In genomic region chr11:130798280-130798679, GRCh38 we compare ENCODE assay signal across 16 cellular contexts.
DNase-seq lines count a peak whose midpoint lies in the region; ATAC-seq and TF ChIP-seq lines count a peak whose summit lies in the region.
"Had no signal": no experiment of that assay in that cellular context is flagged by ENCODE, and none has a peak within 500 bp of the region (broad histone marks: within the 10 kb centered on the region; RNA-seq: fewer than 3 reads in every experiment).

No MANE protein-coding gene starts in this region.

- no peaks in the 10 kb centered on the region for H3K27me3 ChIP-seq in SJSA1 (replicated peaks)
- H3K27me3 ChIP-seq in skeletal muscle satellite cell (ENCODE audit: control insufficient read depth, insufficient read depth, low read length): no peaks in the 10 kb centered on the region
- H3K27me3 ChIP-seq: gastrocnemius medialis, thyroid gland had no signal

- H3K4me1 ChIP-seq in SJSA1 (replicated peaks): peaks cover 30% of the 10 kb centered on the region
- peaks cover 33% of the 10 kb centered on the region for H3K4me1 ChIP-seq in skeletal muscle satellite cell (ENCODE audit: control insufficient read depth, insufficient read depth, low read length)
- H3K4me1 ChIP-seq: gastrocnemius medialis had no signal

- H3K9me3 ChIP-seq in SJSA1 (replicated peaks): no peaks in the 10 kb centered on the region
- no peaks in the 10 kb centered on the region for H3K9me3 ChIP-seq in skeletal muscle satellite cell (replicated peaks; ENCODE audit: low read length)
- H3K9me3 ChIP-seq: gastrocnemius medialis, thyroid gland had no signal

- peak overlapping the region; percentile 60 for H3K9ac ChIP-seq in skeletal muscle satellite cell (ENCODE audit: low read depth, low read length)

- peak; percentile 76 for DNase-seq in HCEC 1CT
- DNase-seq in SJSA1 (ENCODE audit: low read depth in 1 of 2, low spot score in 2 of 2): peak; percentile 79 to 87
- DNase-seq in fibroblast of gingiva (ENCODE audit: low read depth): peak; percentile 28
- DNase-seq in NCI-H2029 treated with DMSO at 0.1 percent for 48 hours (lab: John Stamatoyannopoulos, UW): no peak
- no peak for DNase-seq in NCI-H187 treated with DMSO at 0.1 percent for 48 hours (lab: John Stamatoyannopoulos, UW)
- DNase-seq in GM13977 (ENCODE audit: low spot score): no peak
- DNase-seq: activated CD4-positive, alpha-beta T cell treated with anti-CD3 and anti-CD28 coated beads, Interleukin-2, amount 50 U/mL, for 4 hours; cerebellar nuclear complex; gastrocnemius medialis; KBM-7; NCI-H2081 treated with DMSO at 0.1 percent for 48 hours; T-helper 2 cell; thyroid gland had no signal

- no peak for TF ChIP-seq CTCF in GM13977 (IDR thresholded peaks at IDR 0.05; ENCODE audit: extremely low read depth, insufficient read depth, missing control alignments)

- H3K4me2 ChIP-seq in skeletal muscle satellite cell (ENCODE audit: low read length): no peak overlapping the region

- H3K4me3 ChIP-seq in SJSA1 (no peak overlapping the region), skeletal muscle satellite cell (ENCODE audit: low read length) (no peak overlapping the region)
- H3K4me3 ChIP-seq: gastrocnemius medialis, GM12878, thyroid gland had no signal

- H3K27ac ChIP-seq in SJSA1: peak overlapping the region; percentile 96
- H3K27ac ChIP-seq: gastrocnemius medialis, thyroid gland had no signal

- no peak for ATAC-seq in GM18909 (IDR thresholded peaks at IDR 0.05; ENCODE audit: poor library complexity, unreplicated experiment)
- ATAC-seq: gastrocnemius medialis, GM12878 had no signal

- in situ Hi-C loops in GM13977 (cut with MboI; ENCODE audit: low pct_unique_long_range_greater_than_20kb, low sequenced_read_pairs, unreplicated experiment): no loop called here

- H3K36me3 ChIP-seq in SJSA1: no peaks in the 10 kb centered on the region
- no peaks in the 10 kb centered on the region for H3K36me3 ChIP-seq in skeletal muscle satellite cell (ENCODE audit: insufficient read depth, low read length)
- H3K36me3 ChIP-seq: gastrocnemius medialis, thyroid gland had no signal

Comparison
In these comparisons a context has a peak if more than half of its experiments do, and no peak if none do; other contexts are left out.
1. DNase-seq: peak in HCEC 1CT (single experiment), SJSA1 (2 of 2) and fibroblast of gingiva (single experiment); none in NCI-H2029 treated with DMSO at 0.1 percent for 48 hours (single experiment), NCI-H187 treated with DMSO at 0.1 percent for 48 hours (single experiment) and GM13977 (single experiment).